10 cellular contexts compared by ENCODE assay signal in the genomic region with DNA sequence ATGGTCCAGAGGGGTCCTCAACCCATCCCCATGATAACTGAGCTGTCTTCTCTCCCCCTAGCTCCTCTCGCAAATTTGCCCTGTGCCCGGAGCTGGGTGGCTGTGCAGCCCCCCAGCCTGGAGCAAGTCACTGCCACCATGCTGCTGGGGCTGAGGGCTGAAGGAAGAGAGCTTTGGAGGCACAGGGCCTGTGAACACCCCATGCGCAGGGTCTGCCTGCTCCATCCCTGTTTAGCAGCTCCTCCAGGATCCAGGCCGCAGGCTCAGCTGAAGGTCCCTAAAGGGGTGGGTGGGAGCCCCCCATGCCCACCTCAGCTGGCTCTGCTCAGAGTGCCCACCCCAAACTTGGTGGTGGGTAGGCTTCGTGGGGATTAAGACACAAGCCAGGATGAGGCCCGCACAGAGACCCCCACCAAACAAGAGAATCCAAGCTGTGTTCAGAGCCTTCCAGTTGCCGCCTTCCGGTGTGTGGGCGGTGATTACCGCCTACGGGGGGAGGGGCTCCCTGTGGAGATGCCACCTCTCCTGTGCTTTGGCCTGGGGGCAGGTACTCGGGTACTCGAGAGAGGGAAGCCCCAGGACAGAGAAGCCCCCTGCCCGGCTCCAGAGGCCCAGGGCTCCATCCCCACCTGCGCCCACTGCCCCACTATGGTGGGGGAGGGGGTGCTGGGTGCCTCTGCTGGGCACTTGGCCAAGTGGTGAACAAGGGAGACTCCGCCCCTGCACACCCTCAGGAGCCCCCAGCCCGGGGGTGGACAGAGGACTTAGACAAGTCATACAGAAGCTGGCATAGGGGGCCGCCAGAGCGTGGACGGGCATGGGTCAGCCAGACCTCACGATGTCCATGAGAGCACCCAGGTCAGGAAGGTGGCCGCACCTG. TPM values are rescaled to one million over a fixed set of nuclear protein-coding genes. Genes with fewer than 3 reads are reported as not detected.
DNase-seq lines count a peak whose midpoint lies in the region; ATAC-seq and TF ChIP-seq lines count a peak whose summit lies in the region.
"Had no signal": no experiment of that assay in that cellular context is flagged by ENCODE, and none has a peak within 500 bp of the region (broad histone marks: within the 10 kb centered on the region; RNA-seq: fewer than 3 reads in every experiment).

No MANE protein-coding gene starts in this region.

- POLR2A ChIA-PET in CD8-positive, alpha-beta memory T cell (lab: Charles Lee), result no interaction called here
- POLR2A ChIA-PET in activated CD8-positive, alpha-beta T cell treated with anti-CD3 and anti-CD28 coated beads, Interleukin-2, amount 10 ng/mL, durations not matched to agents 7 days and 5 days (lab: Charles Lee), result no interaction called here

- peaks cover 15% of the 10 kb centered on the region for H3K27me3 ChIP-seq in CD8-positive, alpha-beta memory T cell (ENCODE audit: insufficient read depth, low read length, poor library complexity, severe bottlenecking)
- H3K27me3 ChIP-seq in left lung, result peaks cover 0 to 59% of the 10 kb centered on the region in 2 donors

- peaks cover 13 to 31% of the 10 kb centered on the region in 2 donors for H3K27me3 Mint-ChIP-seq in CD8-positive, alpha-beta memory T cell
- H3K27me3 Mint-ChIP-seq in activated CD8-positive, alpha-beta T cell treated with anti-CD3 and anti-CD28 coated beads, Interleukin-2, amount 10 ng/mL, durations not matched to agents 7 days and 5 days (ENCODE audit: low read depth), result peaks cover 22% of the 10 kb centered on the region
- H3K27me3 Mint-ChIP-seq in natural killer cell treated with Interleukin-12 subunit alpha and Interleukin-12 subunit beta and Interleukin-15 and Interleukin-18, amount 100 ng/mL, for 72 hours, result peaks cover 0 to 2% of the 10 kb centered on the region in 2 donors

- peaks cover 10 to 35% (median 16%) of the 10 kb centered on the region in 3 donors for H3K4me1 Mint-ChIP-seq in CD8-positive, alpha-beta memory T cell
- H3K4me1 Mint-ChIP-seq in activated CD8-positive, alpha-beta T cell treated with anti-CD3 and anti-CD28 coated beads, Interleukin-2, amount 10 ng/mL, durations not matched to agents 7 days and 5 days (ENCODE audit: low read depth), result peaks cover 33% of the 10 kb centered on the region
- H3K4me1 Mint-ChIP-seq in natural killer cell treated with Interleukin-12 subunit alpha and Interleukin-12 subunit beta and Interleukin-15 and Interleukin-18, amount 100 ng/mL, for 72 hours (ENCODE audit: low read depth in 2 of 2), result peaks cover 7 to 17% of the 10 kb centered on the region in 2 donors

- H3K36me3 Mint-ChIP-seq in CD8-positive, alpha-beta memory T cell, result no peaks in the 10 kb centered on the region
- no peaks in the 10 kb centered on the region for H3K36me3 Mint-ChIP-seq in activated CD8-positive, alpha-beta T cell treated with anti-CD3 and anti-CD28 coated beads, Interleukin-2, amount 10 ng/mL, durations not matched to agents 7 days and 5 days (ENCODE audit: low read depth)
- H3K36me3 Mint-ChIP-seq in natural killer cell treated with Interleukin-12 subunit alpha and Interleukin-12 subunit beta and Interleukin-15 and Interleukin-18, amount 100 ng/mL, for 72 hours, result no peaks in the 10 kb centered on the region

- peak; percentile 14 for DNase-seq in NCI-H82 (lab: John Stamatoyannopoulos, UW)
- no peak for DNase-seq in NCI-H82 treated with DMSO at 0.1 percent for 48 hours (lab: John Stamatoyannopoulos, UW; ENCODE audit: unreplicated experiment)
- no peak for DNase-seq in CD8-positive, alpha-beta memory T cell
- no peak for DNase-seq in activated CD8-positive, alpha-beta T cell treated with anti-CD3 and anti-CD28 coated beads, Interleukin-2, amount 10 ng/mL, durations not matched to agents 7 days and 5 days
- DNase-seq in natural killer cell treated with Interleukin-12 subunit alpha and Interleukin-12 subunit beta and Interleukin-15 and Interleukin-18, amount 100 ng/mL, for 72 hours (ENCODE audit: low spot score), result no peak
- no peak for DNase-seq in left lung
- DNase-seq in activated CD4-positive, CD25-positive, alpha-beta regulatory T cell treated with anti-CD3 and anti-CD28 coated beads, Interleukin-2, amount 50 U/mL, for 72 hours, result no peak
- no peak for DNase-seq in RPMI8226
- DNase-seq: left cardiac atrium; stimulated activated CD4-positive, alpha-beta T cell treated with anti-CD3 and anti-CD28 coated beads, Interleukin-12 subunit alpha, Interleukin-12 subunit beta, amount 100 ng/mL, for 4 hours had no signal

- no peak overlapping the region for H3K4me3 ChIP-seq in CD8-positive, alpha-beta memory T cell (ENCODE audit: low read length)
- H3K4me3 ChIP-seq in left lung, result no peak overlapping the region

- peaks cover 25% of the 10 kb centered on the region for H3K4me1 ChIP-seq in CD8-positive, alpha-beta memory T cell (ENCODE audit: insufficient read depth, low read length)
- peaks cover 16 to 43% of the 10 kb centered on the region in 2 donors for H3K4me1 ChIP-seq in left lung

- H3K9me3 Mint-ChIP-seq in CD8-positive, alpha-beta memory T cell, result no peaks in the 10 kb centered on the region
- no peaks in the 10 kb centered on the region for H3K9me3 Mint-ChIP-seq in activated CD8-positive, alpha-beta T cell treated with anti-CD3 and anti-CD28 coated beads, Interleukin-2, amount 10 ng/mL, durations not matched to agents 7 days and 5 days (ENCODE audit: insufficient read depth)
- H3K9me3 Mint-ChIP-seq in natural killer cell treated with Interleukin-12 subunit alpha and Interleukin-12 subunit beta and Interleukin-15 and Interleukin-18, amount 100 ng/mL, for 72 hours, result no peaks in the 10 kb centered on the region

- H3K4me3 Mint-ChIP-seq in CD8-positive, alpha-beta memory T cell, result peak overlapping the region; percentile 48 to 87 (median 74)
- H3K4me3 Mint-ChIP-seq in activated CD8-positive, alpha-beta T cell treated with anti-CD3 and anti-CD28 coated beads, Interleukin-2, amount 10 ng/mL, durations not matched to agents 7 days and 5 days, result peak overlapping the region; percentile 58
- H3K4me3 Mint-ChIP-seq in natural killer cell treated with Interleukin-12 subunit alpha and Interleukin-12 subunit beta and Interleukin-15 and Interleukin-18, amount 100 ng/mL, for 72 hours, result peak overlapping the region; percentile 60

- no peak for TF ChIP-seq CTCF in left lung (IDR thresholded peaks at IDR 0.05)

- H3K36me3 ChIP-seq in CD8-positive, alpha-beta memory T cell (ENCODE audit: insufficient read depth, low read length), result no peaks in the 10 kb centered on the region
- H3K36me3 ChIP-seq in left lung, result no peaks in the 10 kb centered on the region

- intact Hi-C loops in left lung (cut with DNase I), result no loop called here

- H3K9me3 ChIP-seq in CD8-positive, alpha-beta memory T cell (ENCODE audit: low read length), result no peaks in the 10 kb centered on the region
- H3K9me3 ChIP-seq in left lung, result no peaks in the 10 kb centered on the region

- H3K27ac ChIP-seq in CD8-positive, alpha-beta memory T cell (ENCODE audit: low read depth, low read length), result no peak overlapping the region
- H3K27ac ChIP-seq in left lung, result peak overlapping the region in 1 of 2 donors; percentile 55

- ATAC-seq in activated CD8-positive, alpha-beta T cell treated with anti-CD3 and anti-CD28 coated beads, Interleukin-2, amount 10 ng/mL, durations not matched to agents 7 days and 5 days, result no peak
- no peak for ATAC-seq in natural killer cell treated with Interleukin-12 subunit alpha and Interleukin-12 subunit beta and Interleukin-15 and Interleukin-18, amount 100 ng/mL, for 72 hours
- no peak for ATAC-seq in left lung

- H3K27ac Mint-ChIP-seq in CD8-positive, alpha-beta memory T cell, result peak overlapping the region in 1 of 8 donors; percentile 61
- H3K27ac Mint-ChIP-seq in activated CD8-positive, alpha-beta T cell treated with anti-CD3 and anti-CD28 coated beads, Interleukin-2, amount 10 ng/mL, durations not matched to agents 7 days and 5 days, result no peak overlapping the region
- H3K27ac Mint-ChIP-seq in natural killer cell treated with Interleukin-12 subunit alpha and Interleukin-12 subunit beta and Interleukin-15 and Interleukin-18, amount 100 ng/mL, for 72 hours, result no peak overlapping the region

- CTCF ChIA-PET in CD8-positive, alpha-beta memory T cell (lab: Charles Lee), result interaction anchor here (1.3 to 1.7 kb wide), 3 partner anchors 14 to 25 kb away, joined by 3 to 5 read pairs (median 5); no protein-coding TSS in a partner anchor
- CTCF ChIA-PET in activated CD8-positive, alpha-beta T cell treated with anti-CD3 and anti-CD28 coated beads, Interleukin-2, amount 10 ng/mL, durations not matched to agents 7 days and 5 days (lab: Charles Lee), result interaction anchor here (1.0 to 2.7 kb wide), 4 partner anchors 12 to 182 kb away, joined by 3 to 6 read pairs (median 5); no protein-coding TSS in a partner anchor

RNA-seq across cellular contexts. Expression of a gene that starts 1.4 kb away (rescaled TPM):
- total RNA-seq in CD8-positive, alpha-beta memory T cell, result 1 to 10 TPM in 1 of 2 experiments, under 1 TPM in 1; 0.37 to 1.2 TPM
- 0.15 TPM for polyA plus RNA-seq in CD8-positive, alpha-beta memory T cell
- 1 to 10 TPM; 2.5 to 2.9 TPM for total RNA-seq in activated CD8-positive, alpha-beta T cell treated with anti-CD3 and anti-CD28 coated beads, Interleukin-2, amount 10 ng/mL, durations not matched to agents 7 days and 5 days
- total RNA-seq in natural killer cell treated with Interleukin-12 subunit alpha and Interleukin-12 subunit beta and Interleukin-15 and Interleukin-18, amount 100 ng/mL, for 72 hours, result 1 to 10 TPM; 5.9 to 7.1 TPM
- total RNA-seq in left lung, result 10 to 100 TPM; 32.0 to 34.2 TPM

RNA-seq across cellular contexts. Expression of a gene that starts 11.1 kb away (rescaled TPM):
- 1 to 10 TPM; 6.7 to 6.9 TPM for total RNA-seq in CD8-positive, alpha-beta memory T cell
- 12.4 TPM for polyA plus RNA-seq in CD8-positive, alpha-beta memory T cell
- total RNA-seq in activated CD8-positive, alpha-beta T cell treated with anti-CD3 and anti-CD28 coated beads, Interleukin-2, amount 10 ng/mL, durations not matched to agents 7 days and 5 days, result 10 to 100 TPM; 25.3 to 27.9 TPM
- 10 to 100 TPM; 10.2 to 23.4 TPM for total RNA-seq in natural killer cell treated with Interleukin-12 subunit alpha and Interleukin-12 subunit beta and Interleukin-15 and Interleukin-18, amount 100 ng/mL, for 72 hours
- total RNA-seq in left lung, result 10 to 100 TPM; 52.5 to 77.5 TPM

Comparison
In these comparisons a context has a peak if more than half of its experiments do, and no peak if none do; other contexts are left out.
1. RNA of a gene that starts 1.4 kb away (total RNA-seq): 32.0 to 34.2 TPM in left lung; 5.9 to 7.1 TPM in natural killer cell treated with Interleukin-12 subunit alpha and Interleukin-12 subunit beta and Interleukin-15 and Interleukin-18, amount 100 ng/mL, for 72 hours, 2.5 to 2.9 TPM in activated CD8-positive, alpha-beta T cell treated with anti-CD3 and anti-CD28 coated beads, Interleukin-2, amount 10 ng/mL, durations not matched to agents 7 days and 5 days and 0.37 to 1.2 TPM in CD8-positive, alpha-beta memory T cell; every median in the first group is over 4 times any median in the second.
2. Peak in every context shown above with its lines, with median percentiles within 50 percentile points of each other: H3K4me3 Mint-ChIP-seq.